Comparison of ENCODE assay signal across 8 cellular contexts in genomic region chr4:125313497-125313896, GRCh38. TPM values are rescaled to one million over a fixed set of nuclear protein-coding genes. Genes with fewer than 3 reads are reported as not detected.
DNase-seq lines count a peak whose midpoint lies in the region; ATAC-seq and TF ChIP-seq lines count a peak whose summit lies in the region.

No MANE protein-coding gene starts in this region.

- intact Hi-C loops in dorsolateral prefrontal cortex (cut with DNase I) = loop anchor here (5.0 to 10.0 kb wide), 4 partner anchors 429 to 1291 kb away; no protein-coding TSS in a partner anchor

- H3K27me3 ChIP-seq in dorsolateral prefrontal cortex = peaks cover 0 to 26% (median 0%) of the 10 kb centered on the region in 45 donors

- H3K27ac ChIP-seq in dorsolateral prefrontal cortex = peak overlapping the region in 27 of 59 donors; percentile 33 to 96 (median 92)

- DNase-seq in AG09319 (ENCODE audit: extremely low read depth, low read depth) = peak; percentile 79
- peak; percentile 37 for DNase-seq in NCI-H1105 (lab: John Stamatoyannopoulos, UW)
- peak; percentile 82 for DNase-seq in SIG-M5 treated with dmso at 0.1 percent for 504 hours (lab: John Stamatoyannopoulos, UW; ENCODE audit: unreplicated experiment)
- peak in 1 of 10 donors; percentile 29 for DNase-seq in dorsolateral prefrontal cortex
- DNase-seq in midbrain (lab: John Stamatoyannopoulos, UW) = peak; percentile 90
- no peak for DNase-seq in activated effector memory CD4-positive, alpha-beta T cell treated with anti-CD3 and anti-CD28 coated beads, Interleukin-2, amount 50 U/mL, for 16 hours

- peak; percentile 42 for ATAC-seq in HG02678 (IDR thresholded peaks at IDR 0.05; ENCODE audit: unreplicated experiment)

- TF ChIP-seq CTCF in AG09319 (IDR thresholded peaks at IDR 0.05; ENCODE audit: low read depth, low read length) (peak; percentile 73), GM12873 (IDR thresholded peaks at IDR 0.05; ENCODE audit: insufficient read depth, low read depth, low read length, missing control alignments) (peak; percentile 76), dorsolateral prefrontal cortex (IDR thresholded peaks at IDR 0.05 in 54 of 56, conservative IDR thresholded peaks at IDR 0.05 in 2 of 56; ENCODE audit: low read depth in 1 of 56, partially characterized antibody in 56 of 56) (peak; percentile 80 to 98 (median 91))

- H3K4me3 ChIP-seq in dorsolateral prefrontal cortex = peak overlapping the region in 37 of 59 donors; percentile 4 to 96 (median 84)

RNA-seq across cellular contexts. Expression of gene FAT4, which starts 1.3 kb away (rescaled TPM):
- total RNA-seq in dorsolateral prefrontal cortex = 10 to 100 TPM in 28 of 120 experiments, 1 to 10 TPM in 92; 3.9 to 15.1 (median 7.6) TPM
